26 cellular contexts compared by ENCODE assay signal in genomic region chr2:12437144-12437543, GRCh38.
A peak's percentile ranks its signal among the peaks of the same experiment; 100 is the strongest.
DNase-seq lines count a peak whose midpoint lies in the region; ATAC-seq, FAIRE-seq and TF ChIP-seq lines count a peak whose summit lies in the region.
"Had no signal": no experiment of that assay in that cellular context is flagged by ENCODE, and none has a peak within 500 bp of the region (broad histone marks: within the 10 kb centered on the region; RNA-seq: fewer than 3 reads in every experiment).

No MANE protein-coding gene starts in this region.

- H3K4me3 ChIP-seq in mammary epithelial cell (replicated peaks in 1 of 3; ENCODE audit: insufficient read depth in 1 of 3, low read depth in 2 of 3, low read length in 3 of 3) (no peak overlapping the region), SK-N-SH (ENCODE audit: low read depth in 2 of 2, low read length in 1 of 2) (no peak overlapping the region), epithelial cell of esophagus (ENCODE audit: low read length) (no peak overlapping the region)
- H3K4me3 ChIP-seq: BLaER1, SK-N-MC had no signal

- no peaks in the 10 kb centered on the region for H3K4me1 Mint-ChIP-seq in MCF 10A (ENCODE audit: insufficient read depth, unreplicated experiment)

- CTCF ChIA-PET in mammary epithelial cell (lab: Charles Lee; ENCODE audit: low non-redundant PET) (no interaction called here), MCF 10A (lab: Yijun Ruan, JAX) (interaction anchor here (0.6 to 1.5 kb wide), 4 partner anchors 8 to 569 kb away, joined by 3 to 5 read pairs (median 4); no protein-coding TSS in a partner anchor), SK-N-SH (lab: Yijun Ruan, JAX) (interaction anchor here (0.6 to 2.2 kb wide), 5 partner anchors 9 to 619 kb away, joined by 3 to 8 read pairs (median 4); partner anchors contain the start of gene TRIB2)

- no peak overlapping the region for H3K4me3 Mint-ChIP-seq in MCF 10A (ENCODE audit: unreplicated experiment)
- H3K4me3 Mint-ChIP-seq: CD4-positive, CD25-positive, alpha-beta regulatory T cell; T-helper 17 cell had no signal

- H3K36me3 ChIP-seq in mammary epithelial cell (ENCODE audit: insufficient read depth, low read length) (no peaks in the 10 kb centered on the region), SK-N-SH (replicated peaks in 1 of 2; ENCODE audit: control insufficient read depth in 1 of 2, insufficient read depth in 2 of 2, low read length in 1 of 2) (no peaks in the 10 kb centered on the region)
- H3K36me3 ChIP-seq: BLaER1 had no signal

- TF ChIP-seq RAD21 in SK-N-SH (IDR thresholded peaks at IDR 0.05; ENCODE audit: low read length): no peak

- DNase-seq in mammary epithelial cell (peak; percentile 24), MCF 10A (ENCODE audit: unreplicated experiment) (no peak), SK-N-SH (peak; percentile 38), epithelial cell of esophagus (ENCODE audit: low read depth) (peak; percentile 47), urothelium cell line (ENCODE audit: low spot score) (no peak), OCI-M2 (lab: John Stamatoyannopoulos, UW; ENCODE audit: unreplicated experiment) (no peak), NCI-H446 (lab: John Stamatoyannopoulos, UW) (no peak)
- DNase-seq: CD4-positive, CD25-positive, alpha-beta regulatory T cell; DMS 273 treated with DMSO at 0.1 percent for 48 hours; DND-41; GOT3; HCEC 1CT; MM.1S; NCI-H1048; NCI-H1417; NCI-H1694; NCI-H2029 treated with DMSO at 0.1 percent for 48 hours; NCI-H510A; NCI-H69; SIG-M5; T-helper 17 cell had no signal

- H3K4me2 ChIP-seq in mammary epithelial cell (ENCODE audit: insufficient read depth, low read depth, low read length): no peak overlapping the region
- no peak overlapping the region for H3K4me2 ChIP-seq in SK-N-SH

- no peaks in the 10 kb centered on the region for H3K27me3 ChIP-seq in mammary epithelial cell (ENCODE audit: insufficient read depth, low read length)
- H3K27me3 ChIP-seq in SK-N-SH (ENCODE audit: insufficient read depth): no peaks in the 10 kb centered on the region
- H3K27me3 ChIP-seq: BLaER1 had no signal

- no peaks in the 10 kb centered on the region for H3K27me3 Mint-ChIP-seq in MCF 10A (ENCODE audit: insufficient read depth, unreplicated experiment)
- H3K27me3 Mint-ChIP-seq: CD4-positive, CD25-positive, alpha-beta regulatory T cell; T-helper 17 cell had no signal

- no peak overlapping the region for H3K27ac Mint-ChIP-seq in MCF 10A (ENCODE audit: low read depth, unreplicated experiment)
- H3K27ac Mint-ChIP-seq: T-helper 17 cell had no signal

- no peak for ATAC-seq in GM19035 (IDR thresholded peaks at IDR 0.05; ENCODE audit: unreplicated experiment)
- ATAC-seq: T-helper 17 cell had no signal

- in situ Hi-C loops in mammary epithelial cell (cut with MboI; ENCODE audit: low sequenced_read_pairs in 2 of 2): loop anchor here in 1 of 2 donors (25.0 kb wide), 1 partner anchor 575 kb away; no protein-coding TSS in a partner anchor

- intact Hi-C loops in mammary epithelial cell (cut with micrococcal nuclease): no loop called here
- intact Hi-C loops in MCF 10A (cut with micrococcal nuclease): no loop called here

- H2AFZ ChIP-seq in mammary epithelial cell (ENCODE audit: low read depth, low read length) (no peak overlapping the region), SK-N-SH (ENCODE audit: low read depth) (no peak overlapping the region)

- no peaks in the 10 kb centered on the region for H3K9me2 ChIP-seq in SK-N-SH

- H3K9me3 Mint-ChIP-seq in MCF 10A (ENCODE audit: unreplicated experiment): no peaks in the 10 kb centered on the region
- H3K9me3 Mint-ChIP-seq: CD4-positive, CD25-positive, alpha-beta regulatory T cell had no signal

- H3K9me3 ChIP-seq in mammary epithelial cell (replicated peaks; ENCODE audit: insufficient read depth, low read length): no peaks in the 10 kb centered on the region
- no peaks in the 10 kb centered on the region for H3K9me3 ChIP-seq in SK-N-SH

- no peak overlapping the region for H3K9ac ChIP-seq in mammary epithelial cell (ENCODE audit: insufficient read depth, low read length)
- no peak overlapping the region for H3K9ac ChIP-seq in SK-N-SH
- H3K9ac ChIP-seq: BLaER1 had no signal

- H3K36me3 Mint-ChIP-seq in MCF 10A (ENCODE audit: insufficient read depth, unreplicated experiment): no peaks in the 10 kb centered on the region
- H3K36me3 Mint-ChIP-seq: CD4-positive, CD25-positive, alpha-beta regulatory T cell had no signal

- H3K4me1 ChIP-seq in mammary epithelial cell (ENCODE audit: insufficient read depth, low read length) (no peaks in the 10 kb centered on the region), SK-N-SH (ENCODE audit: control insufficient read depth in 1 of 2, insufficient read depth in 2 of 2, low read depth in 1 of 2, low read length in 1 of 2) (peaks cover 0 to 12% of the 10 kb centered on the region in 2 experiments; a peak in 1 of 4 replicates)

- BruUV-seq in mammary epithelial cell (replicated peaks; lab: Mats Ljungman, UMichigan) (no TSS peak), MCF 10A (replicated peaks; lab: Mats Ljungman, UMichigan) (no TSS peak)

- dilution Hi-C loops in mammary epithelial cell (cut with HindIII; ENCODE audit: low sequenced_read_pairs): no loop called here

- TF ChIP-seq CTCF in mammary epithelial cell (conservative IDR thresholded peaks at IDR 0.05 in 1 of 2, IDR thresholded peaks at IDR 0.05 in 1 of 2; ENCODE audit: extremely low read depth in 1 of 2, insufficient read depth in 1 of 2, low read depth in 1 of 2, low read length in 2 of 2) (no peak), MCF 10A (IDR thresholded peaks at IDR 0.05; ENCODE audit: unreplicated experiment) (no peak), SK-N-SH (IDR thresholded peaks at IDR 0.05) (no peak), epithelial cell of esophagus (IDR thresholded peaks at IDR 0.05; ENCODE audit: insufficient read depth, low read depth, low read length, missing control alignments) (no peak)

- H3K79me2 ChIP-seq in mammary epithelial cell (ENCODE audit: insufficient read depth, low read length): no peaks in the 10 kb centered on the region
- no peaks in the 10 kb centered on the region for H3K79me2 ChIP-seq in SK-N-SH (ENCODE audit: insufficient read depth)

- 98% methylated on average over 3 of the region's 3 CpGs for WGBS in mammary epithelial cell (ENCODE audit: low coverage, missing lambda C conversion rate)
- WGBS in SK-N-SH (ENCODE audit: low lambda C conversion rate): 57% methylated on average over 3 of the region's 3 CpGs

- H3K27ac ChIP-seq in mammary epithelial cell (ENCODE audit: insufficient read depth, low read depth, low read length): no peak overlapping the region
- H3K27ac ChIP-seq in SK-N-SH (ENCODE audit: low read depth in 2 of 2, low read length in 1 of 2): no peak overlapping the region
- H3K27ac ChIP-seq: BLaER1, SK-N-MC had no signal

- POLR2A ChIA-PET in MCF 10A (lab: Yijun Ruan, JAX) (interaction anchor here (1.2 kb wide), 1 partner anchor 15 kb away, joined by 3 read pairs; no protein-coding TSS in a partner anchor), SK-N-SH (lab: Yijun Ruan, JAX) (no interaction called here)

- TF ChIP-seq EP300 in SK-N-SH (IDR thresholded peaks at IDR 0.05; ENCODE audit: borderline replicate concordance in 1 of 2, low read depth in 1 of 2, low read length in 1 of 2): peak in 1 of 2 experiments; percentile 9; a peak in 1 of 4 replicates

- peaks cover 9% of the 10 kb centered on the region for H3F3A ChIP-seq in SK-N-SH (replicated peaks; ENCODE audit: insufficient read depth)

- H4K20me1 ChIP-seq in mammary epithelial cell (ENCODE audit: insufficient read depth, low read length) (no peaks in the 10 kb centered on the region), SK-N-SH (ENCODE audit: insufficient read depth) (no peaks in the 10 kb centered on the region)
- H4K20me1 ChIP-seq: BLaER1 had no signal

- FAIRE-seq in urothelium cell line (lab: Jason Lieb, UNC): peak; percentile 63
- FAIRE-seq: GM18507, RCC 7860 had no signal

TF ChIP-seq in SK-N-SH, 30 proteins besides CTCF, POLR2A, EP300 and RAD21:
- TF ChIP-seq GATA2 (CRISPR knock-in tag; IDR thresholded peaks at IDR 0.05): peak; percentile 43; the same call in 1 of the 2 replicates
- TF ChIP-seq, protein P1, sequence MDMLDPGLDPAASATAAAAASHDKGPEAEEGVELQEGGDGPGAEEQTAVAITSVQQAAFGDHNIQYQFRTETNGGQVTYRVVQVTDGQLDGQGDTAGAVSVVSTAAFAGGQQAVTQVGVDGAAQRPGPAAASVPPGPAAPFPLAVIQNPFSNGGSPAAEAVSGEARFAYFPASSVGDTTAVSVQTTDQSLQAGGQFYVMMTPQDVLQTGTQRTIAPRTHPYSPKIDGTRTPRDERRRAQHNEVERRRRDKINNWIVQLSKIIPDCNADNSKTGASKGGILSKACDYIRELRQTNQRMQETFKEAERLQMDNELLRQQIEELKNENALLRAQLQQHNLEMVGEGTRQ (IDR thresholded peaks at IDR 0.05; ENCODE audit: borderline replicate concordance, low read depth, low read length): no peak

Comparison
In these comparisons a context has a peak if more than half of its experiments do, and no peak if none do; other contexts are left out.
1. DNase-seq: peak in mammary epithelial cell (single experiment), SK-N-SH (single experiment) and epithelial cell of esophagus (single experiment); none in MCF 10A (single experiment), urothelium cell line (single experiment), OCI-M2 (single experiment) and NCI-H446 (0 of 2).